ENCODE assay signal across 2 cellular contexts in the genomic region with DNA sequence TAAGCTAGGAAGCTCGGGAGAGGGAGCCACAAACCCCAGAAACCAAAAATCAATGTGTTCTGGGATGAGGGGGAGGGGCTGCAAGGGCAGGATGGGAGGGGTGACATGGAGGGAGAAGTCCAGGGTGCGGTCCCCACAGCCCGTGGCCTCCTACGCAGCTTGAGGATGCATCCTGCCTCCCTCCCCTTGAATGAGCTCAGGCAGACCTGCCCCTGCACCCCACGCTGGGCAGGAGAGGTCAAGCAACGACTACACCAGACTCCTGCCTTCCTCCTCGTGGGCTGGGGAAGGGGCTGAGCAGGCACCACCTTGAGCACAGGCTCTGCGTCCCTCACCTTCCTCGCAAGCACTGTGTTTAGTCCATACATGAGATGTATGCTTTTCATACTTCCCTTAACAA.
A peak's percentile ranks its signal among the peaks of the same experiment; 100 is the strongest.
TF ChIP-seq lines count a peak whose summit lies in the region.

No MANE protein-coding gene starts in this region.

TF ChIP-seq in HEK293, 187 proteins besides CTCF, POLR2A, EP300 and RAD21:
- TF ChIP-seq ZEB2 (tag by site-specific recombination; IDR thresholded peaks at IDR 0.05) (no peak), ZBTB17 (tag by site-specific recombination; IDR thresholded peaks at IDR 0.05) (no peak), MZF1 (tag by site-specific recombination; IDR thresholded peaks at IDR 0.05; ENCODE audit: borderline replicate concordance) (no peak), ZBTB21 (tag by site-specific recombination; IDR thresholded peaks at IDR 0.05) (no peak), ZNF670 (tag by site-specific recombination; IDR thresholded peaks at IDR 0.05; ENCODE audit: low read depth) (no peak), ZNF629 (tag by site-specific recombination; IDR thresholded peaks at IDR 0.05) (no peak), ZNF560 (tag by site-specific recombination; IDR thresholded peaks at IDR 0.05; ENCODE audit: borderline replicate concordance) (no peak), KLF1 (tag by site-specific recombination; IDR thresholded peaks at IDR 0.05) (peak; percentile 50), SP7 (tag by site-specific recombination; IDR thresholded peaks at IDR 0.05) (no peak), ZNF596 (tag by site-specific recombination; IDR thresholded peaks at IDR 0.05) (no peak), KLF8 (tag by site-specific recombination; IDR thresholded peaks at IDR 0.05) (0 out of 2 replicates have a peak, but pooled peaks have one; percentile 20), ZNF266 (tag by site-specific recombination; IDR thresholded peaks at IDR 0.05; ENCODE audit: low read depth) (no peak), ZNF549 (tag by site-specific recombination; IDR thresholded peaks at IDR 0.05) (no peak), ZNF146 (tag by site-specific recombination; IDR thresholded peaks at IDR 0.05) (no peak), MEIS1 (CRISPR knock-in tag; IDR thresholded peaks at IDR 0.05; ENCODE audit: borderline replicate concordance) (no peak)
- TF ChIP-seq, protein P1, sequence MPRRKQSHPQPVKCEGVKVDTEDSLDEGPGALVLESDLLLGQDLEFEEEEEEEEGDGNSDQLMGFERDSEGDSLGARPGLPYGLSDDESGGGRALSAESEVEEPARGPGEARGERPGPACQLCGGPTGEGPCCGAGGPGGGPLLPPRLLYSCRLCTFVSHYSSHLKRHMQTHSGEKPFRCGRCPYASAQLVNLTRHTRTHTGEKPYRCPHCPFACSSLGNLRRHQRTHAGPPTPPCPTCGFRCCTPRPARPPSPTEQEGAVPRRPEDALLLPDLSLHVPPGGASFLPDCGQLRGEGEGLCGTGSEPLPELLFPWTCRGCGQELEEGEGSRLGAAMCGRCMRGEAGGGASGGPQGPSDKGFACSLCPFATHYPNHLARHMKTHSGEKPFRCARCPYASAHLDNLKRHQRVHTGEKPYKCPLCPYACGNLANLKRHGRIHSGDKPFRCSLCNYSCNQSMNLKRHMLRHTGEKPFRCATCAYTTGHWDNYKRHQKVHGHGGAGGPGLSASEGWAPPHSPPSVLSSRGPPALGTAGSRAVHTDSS (tag by site-specific recombination; IDR thresholded peaks at IDR 0.05): no peak
- TF ChIP-seq, protein P2, sequence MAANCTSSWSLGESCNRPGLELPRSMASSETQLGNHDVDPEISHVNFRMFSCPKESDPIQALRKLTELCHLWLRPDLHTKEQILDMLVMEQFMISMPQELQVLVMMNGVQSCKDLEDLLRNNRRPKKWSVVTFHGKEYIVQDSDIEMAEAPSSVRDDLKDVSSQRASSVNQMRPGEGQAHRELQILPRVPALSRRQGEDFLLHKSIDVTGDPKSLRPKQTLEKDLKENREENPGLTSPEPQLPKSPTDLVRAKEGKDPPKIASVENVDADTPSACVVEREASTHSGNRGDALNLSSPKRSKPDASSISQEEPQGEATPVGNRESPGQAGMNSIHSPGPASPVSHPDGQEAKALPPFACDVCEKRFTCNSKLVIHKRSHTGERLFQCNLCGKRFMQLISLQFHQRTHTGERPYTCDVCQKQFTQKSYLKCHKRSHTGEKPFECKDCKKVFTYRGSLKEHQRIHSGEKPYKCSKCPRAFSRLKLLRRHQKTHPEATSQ (tag by site-specific recombination; IDR thresholded peaks at IDR 0.05): no peak

TF ChIP-seq in K562, 482 proteins besides CTCF, POLR2A, EP300 and RAD21:
- TF ChIP-seq FOXK1 (CRISPR knock-in tag; IDR thresholded peaks at IDR 0.05; ENCODE audit: borderline replicate concordance) (no peak), RCOR1 (IDR thresholded peaks at IDR 0.05; ENCODE audit: borderline replicate concordance in 1 of 2, low read depth in 2 of 2, low read length in 2 of 2) (0 out of 4 replicates have a peak, but pooled peaks of 1 of the 2 experiments have one; percentile 36), ZNF133 (CRISPR knock-in tag; IDR thresholded peaks at IDR 0.05) (no peak), HOXB6 (CRISPR knock-in tag; IDR thresholded peaks at IDR 0.05; ENCODE audit: borderline replicate concordance) (no peak)
- TF ChIP-seq, protein P3, sequence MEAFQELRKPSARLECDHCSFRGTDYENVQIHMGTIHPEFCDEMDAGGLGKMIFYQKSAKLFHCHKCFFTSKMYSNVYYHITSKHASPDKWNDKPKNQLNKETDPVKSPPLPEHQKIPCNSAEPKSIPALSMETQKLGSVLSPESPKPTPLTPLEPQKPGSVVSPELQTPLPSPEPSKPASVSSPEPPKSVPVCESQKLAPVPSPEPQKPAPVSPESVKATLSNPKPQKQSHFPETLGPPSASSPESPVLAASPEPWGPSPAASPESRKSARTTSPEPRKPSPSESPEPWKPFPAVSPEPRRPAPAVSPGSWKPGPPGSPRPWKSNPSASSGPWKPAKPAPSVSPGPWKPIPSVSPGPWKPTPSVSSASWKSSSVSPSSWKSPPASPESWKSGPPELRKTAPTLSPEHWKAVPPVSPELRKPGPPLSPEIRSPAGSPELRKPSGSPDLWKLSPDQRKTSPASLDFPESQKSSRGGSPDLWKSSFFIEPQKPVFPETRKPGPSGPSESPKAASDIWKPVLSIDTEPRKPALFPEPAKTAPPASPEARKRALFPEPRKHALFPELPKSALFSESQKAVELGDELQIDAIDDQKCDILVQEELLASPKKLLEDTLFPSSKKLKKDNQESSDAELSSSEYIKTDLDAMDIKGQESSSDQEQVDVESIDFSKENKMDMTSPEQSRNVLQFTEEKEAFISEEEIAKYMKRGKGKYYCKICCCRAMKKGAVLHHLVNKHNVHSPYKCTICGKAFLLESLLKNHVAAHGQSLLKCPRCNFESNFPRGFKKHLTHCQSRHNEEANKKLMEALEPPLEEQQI (IDR thresholded peaks at IDR 0.05): no peak
- TF ChIP-seq, protein P4, sequence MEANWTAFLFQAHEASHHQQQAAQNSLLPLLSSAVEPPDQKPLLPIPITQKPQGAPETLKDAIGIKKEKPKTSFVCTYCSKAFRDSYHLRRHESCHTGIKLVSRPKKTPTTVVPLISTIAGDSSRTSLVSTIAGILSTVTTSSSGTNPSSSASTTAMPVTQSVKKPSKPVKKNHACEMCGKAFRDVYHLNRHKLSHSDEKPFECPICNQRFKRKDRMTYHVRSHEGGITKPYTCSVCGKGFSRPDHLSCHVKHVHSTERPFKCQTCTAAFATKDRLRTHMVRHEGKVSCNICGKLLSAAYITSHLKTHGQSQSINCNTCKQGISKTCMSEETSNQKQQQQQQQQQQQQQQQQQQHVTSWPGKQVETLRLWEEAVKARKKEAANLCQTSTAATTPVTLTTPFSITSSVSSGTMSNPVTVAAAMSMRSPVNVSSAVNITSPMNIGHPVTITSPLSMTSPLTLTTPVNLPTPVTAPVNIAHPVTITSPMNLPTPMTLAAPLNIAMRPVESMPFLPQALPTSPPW (CRISPR knock-in tag; IDR thresholded peaks at IDR 0.05): peak; percentile 37; the same call in 1 of the 2 replicates
